ENCODE assay signal across 19 cellular contexts in genomic region chr4:29565256-29565655, GRCh38.
"Had no signal": no experiment of that assay in that cellular context is flagged by ENCODE, and none has a peak within 500 bp of the region (broad histone marks: within the 10 kb centered on the region; RNA-seq: fewer than 3 reads in every experiment).

No MANE protein-coding gene starts in this region.

- H3K4me1 ChIP-seq: breast epithelium, esophagus squamous epithelium, left ventricle myocardium inferior had no signal

- H3K4me2 ChIP-seq: hepatocyte had no signal

- H3K36me3 Mint-ChIP-seq: memory B cell, type B pancreatic cell had no signal

- H2AFZ ChIP-seq: hepatocyte had no signal

- ATAC-seq: activated T-helper 17 cell treated with anti-CD3 and anti-CD28 coated beads, Interleukin-2, amount 50 U/mL, for 72 hours; natural killer cell; stimulated activated naive CD8-positive, alpha-beta T cell treated with anti-CD3 and anti-CD28 coated beads, Interleukin-15, amount 100 ng/mL, for 72 hours had no signal

- H3K27me3 Mint-ChIP-seq: activated T-helper 17 cell treated with anti-CD3 and anti-CD28 coated beads, Interleukin-2, amount 50 U/mL, for 72 hours; memory B cell; stimulated activated naive CD8-positive, alpha-beta T cell treated with anti-CD3 and anti-CD28 coated beads, Interleukin-15, amount 100 ng/mL, for 72 hours; type B pancreatic cell had no signal

- H3K4me3 Mint-ChIP-seq: activated T-helper 17 cell treated with anti-CD3 and anti-CD28 coated beads, Interleukin-2, amount 50 U/mL, for 72 hours; memory B cell; natural killer cell; stimulated activated naive CD8-positive, alpha-beta T cell treated with anti-CD3 and anti-CD28 coated beads, Interleukin-15, amount 100 ng/mL, for 72 hours; type B pancreatic cell had no signal

- H3K27me3 ChIP-seq: breast epithelium, esophagus squamous epithelium, hepatocyte, neutrophil had no signal

- DNase-seq: activated CD4-positive, alpha-beta T cell treated with anti-CD3 and anti-CD28 coated beads for 1 hour; activated CD4-positive, alpha-beta T cell treated with anti-CD3 and anti-CD28 coated beads, Interleukin-2, amount 50 U/mL, for 48 hours; activated naive CD4-positive, alpha-beta T cell treated with Interleukin-2 at 50 U/mL for 16 hours; anterior cingulate cortex; cerebellar nuclear complex; effector CD8-positive, alpha-beta T cell; esophagus squamous epithelium; islet precursor cell; left ventricle myocardium inferior; natural killer cell; stimulated activated CD4-positive, alpha-beta T cell treated with anti-CD3 and anti-CD28 coated beads, Interleukin-1b, Interleukin-23, amount 100 ng/mL, for 48 hours; stimulated activated naive CD8-positive, alpha-beta T cell treated with anti-CD3 and anti-CD28 coated beads, Interleukin-15, amount 100 ng/mL, for 72 hours had no signal

- H3K79me2 ChIP-seq: hepatocyte had no signal

- H3K4me3 ChIP-seq: breast epithelium, esophagus squamous epithelium, hepatocyte, left ventricle myocardium inferior had no signal

- H3K27ac ChIP-seq: breast epithelium, esophagus squamous epithelium, hepatocyte, left ventricle myocardium inferior, neutrophil, VCaP had no signal

- H3K9me3 ChIP-seq: breast epithelium, esophagus squamous epithelium, left ventricle myocardium inferior, neutrophil had no signal

- H3K36me3 ChIP-seq: breast epithelium, esophagus squamous epithelium, left ventricle myocardium inferior, neutrophil had no signal

- H3K9me3 Mint-ChIP-seq: type B pancreatic cell had no signal

- H3K4me1 Mint-ChIP-seq: activated T-helper 17 cell treated with anti-CD3 and anti-CD28 coated beads, Interleukin-2, amount 50 U/mL, for 72 hours; memory B cell; natural killer cell; stimulated activated naive CD8-positive, alpha-beta T cell treated with anti-CD3 and anti-CD28 coated beads, Interleukin-15, amount 100 ng/mL, for 72 hours had no signal

- H3K27ac Mint-ChIP-seq: activated T-helper 17 cell treated with anti-CD3 and anti-CD28 coated beads, Interleukin-2, amount 50 U/mL, for 72 hours; memory B cell; natural killer cell; stimulated activated naive CD8-positive, alpha-beta T cell treated with anti-CD3 and anti-CD28 coated beads, Interleukin-15, amount 100 ng/mL, for 72 hours; type B pancreatic cell had no signal
